ENCODE assay signal across 9 cellular contexts in the genomic region with DNA sequence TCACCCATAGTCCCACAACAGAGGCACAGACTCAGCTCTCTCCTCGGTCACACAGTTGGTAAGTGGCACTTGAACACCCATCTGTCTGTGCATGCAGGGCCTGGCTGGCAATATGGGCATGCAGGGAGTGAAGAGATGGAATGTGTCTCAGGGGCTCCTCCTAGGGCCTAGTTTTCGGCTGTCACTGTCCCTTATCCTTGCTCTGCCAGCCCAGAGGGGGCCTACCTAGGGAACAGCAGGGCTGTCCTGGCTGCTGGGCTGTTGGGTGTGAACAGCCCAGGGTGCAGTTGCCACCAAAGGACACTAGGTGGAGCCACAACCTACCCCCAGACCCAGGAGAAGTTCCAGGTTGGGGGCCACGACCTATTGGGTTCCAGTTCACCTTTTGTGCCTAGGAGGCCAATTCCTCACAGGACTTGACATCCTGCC. TPM values are rescaled to one million over a fixed set of nuclear protein-coding genes. Genes with fewer than 3 reads are reported as not detected.
DNase-seq lines count a peak whose midpoint lies in the region; ATAC-seq and TF ChIP-seq lines count a peak whose summit lies in the region.
"Not testable (repeated sequence)": the region's sequence is repeated elsewhere in the genome, so short reads cannot be mapped to it uniquely, and the experiment has no call there.
"Had no signal": no experiment of that assay in that cellular context is flagged by ENCODE, and none has a peak within 500 bp of the region (broad histone marks: within the 10 kb centered on the region; RNA-seq: fewer than 3 reads in every experiment).

No MANE protein-coding gene starts in this region.

- not testable (repeated sequence) for H3K27ac Mint-ChIP-seq in CD4-positive, alpha-beta T cell; T-helper 2 cell treated with Interferon-gamma antibody and Interleukin-4, amounts not matched to agents 5 μg/mL and 100 μg/mL, for 36 hours; stimulated activated naive B cell treated with anti-CD40 and anti-IgM and Interleukin-4, amounts not matched to agents 10 μg/mL and 1 μg/mL and 100 μg/mL, for 72 hours

- not testable (repeated sequence) for H3K4me1 ChIP-seq in lower lobe of right lung

- not testable (repeated sequence) for H3K4me3 ChIP-seq in epithelial cell of proximal tubule (ENCODE audit: low read depth, low read length); lower lobe of right lung

- not testable (repeated sequence) for H3K36me3 ChIP-seq in lower lobe of right lung

- CTCF ChIA-PET in CD4-positive, alpha-beta T cell (lab: Charles Lee), result interaction anchor here (1.1 to 1.5 kb wide), 3 partner anchors 9 to 89 kb away, joined by 3 to 4 read pairs (median 3); no protein-coding TSS in a partner anchor

- H3K4me1 Mint-ChIP-seq in CD4-positive, alpha-beta T cell (ENCODE audit: low read depth); T-helper 2 cell treated with Interferon-gamma antibody and Interleukin-4, amounts not matched to agents 5 μg/mL and 100 μg/mL, for 36 hours (ENCODE audit: low read depth); stimulated activated naive B cell treated with anti-CD40 and anti-IgM and Interleukin-4, amounts not matched to agents 10 μg/mL and 1 μg/mL and 100 μg/mL, for 72 hours: not testable (repeated sequence)

- TF ChIP-seq CTCF in CD4-positive, alpha-beta T cell (IDR thresholded peaks at IDR 0.05), result peak; percentile 61
- TF ChIP-seq CTCF in LNCAP (IDR thresholded peaks at IDR 0.05), result peak; percentile 35; the same call in 1 of the 2 replicates
- peak; percentile 6 for TF ChIP-seq CTCF in epithelial cell of proximal tubule (conservative IDR thresholded peaks at IDR 0.05; ENCODE audit: low read depth, low read length)
- TF ChIP-seq CTCF in lower lobe of right lung (IDR thresholded peaks at IDR 0.05), result peak; percentile 25

- H3K27me3 ChIP-seq in CD4-positive, alpha-beta T cell (ENCODE audit: control insufficient read depth, insufficient read depth, low read length); lower lobe of right lung (ENCODE audit: low read depth): not testable (repeated sequence)

- H3K27me3 Mint-ChIP-seq in CD4-positive, alpha-beta T cell, result peaks cover 25% of the 10 kb centered on the region
- H3K27me3 Mint-ChIP-seq in T-helper 2 cell treated with Interferon-gamma antibody and Interleukin-4, amounts not matched to agents 5 μg/mL and 100 μg/mL, for 36 hours (ENCODE audit: low read depth); stimulated activated naive B cell treated with anti-CD40 and anti-IgM and Interleukin-4, amounts not matched to agents 10 μg/mL and 1 μg/mL and 100 μg/mL, for 72 hours: not testable (repeated sequence)

- peak in 8 of 10 experiments; percentile 27 to 56 (median 44) for DNase-seq in CD4-positive, alpha-beta T cell
- peak; percentile 14 for DNase-seq in T-helper 2 cell treated with Interferon-gamma antibody and Interleukin-4, amounts not matched to agents 5 μg/mL and 100 μg/mL, for 36 hours (ENCODE audit: low spot score)
- DNase-seq in activated gamma-delta T cell treated with Interleukin-2 at 50 U/mL for 16 hours, result peak; percentile 44
- DNase-seq in epithelial cell of proximal tubule (ENCODE audit: low read depth); lower lobe of right lung: not testable (repeated sequence)
- DNase-seq in stimulated activated naive B cell treated with anti-CD40 and anti-IgM and Interleukin-4, amounts not matched to agents 10 μg/mL and 1 μg/mL and 100 μg/mL, for 72 hours, result peak; percentile 66

- intact Hi-C loops in CD4-positive, alpha-beta T cell (cut with DNase I, micrococcal nuclease); lower lobe of right lung (cut with DNase I): not testable (repeated sequence)

- H3K27ac ChIP-seq in CD4-positive, alpha-beta T cell (ENCODE audit: low read depth, low read length); lower lobe of right lung: not testable (repeated sequence)

- not testable (repeated sequence) for H3K9me3 ChIP-seq in CD4-positive, alpha-beta T cell (ENCODE audit: control insufficient read depth, low read length); lower lobe of right lung

- POLR2A ChIA-PET in CD4-positive, alpha-beta T cell (lab: Charles Lee), result not testable (repeated sequence)

- H3K9me3 Mint-ChIP-seq in CD4-positive, alpha-beta T cell; T-helper 2 cell treated with Interferon-gamma antibody and Interleukin-4, amounts not matched to agents 5 μg/mL and 100 μg/mL, for 36 hours; stimulated activated naive B cell treated with anti-CD40 and anti-IgM and Interleukin-4, amounts not matched to agents 10 μg/mL and 1 μg/mL and 100 μg/mL, for 72 hours: not testable (repeated sequence)

- peak overlapping the region; percentile 83 for H3K4me3 Mint-ChIP-seq in CD4-positive, alpha-beta T cell
- H3K4me3 Mint-ChIP-seq in T-helper 2 cell treated with Interferon-gamma antibody and Interleukin-4, amounts not matched to agents 5 μg/mL and 100 μg/mL, for 36 hours; stimulated activated naive B cell treated with anti-CD40 and anti-IgM and Interleukin-4, amounts not matched to agents 10 μg/mL and 1 μg/mL and 100 μg/mL, for 72 hours: not testable (repeated sequence)

- not testable (repeated sequence) for H3K36me3 Mint-ChIP-seq in CD4-positive, alpha-beta T cell (ENCODE audit: low read depth); T-helper 2 cell treated with Interferon-gamma antibody and Interleukin-4, amounts not matched to agents 5 μg/mL and 100 μg/mL, for 36 hours (ENCODE audit: low read depth); stimulated activated naive B cell treated with anti-CD40 and anti-IgM and Interleukin-4, amounts not matched to agents 10 μg/mL and 1 μg/mL and 100 μg/mL, for 72 hours

- ATAC-seq in CD4-positive, alpha-beta T cell (ENCODE audit: poor library complexity), result peak; percentile 91
- ATAC-seq in GM21423 (IDR thresholded peaks at IDR 0.05; ENCODE audit: unreplicated experiment), result peak; percentile 54
- ATAC-seq in lower lobe of right lung, result peak; percentile 73 to 79
- peak; percentile 86 to 87 for ATAC-seq in stimulated activated naive B cell treated with anti-CD40 and anti-IgM and Interleukin-4, amounts not matched to agents 10 μg/mL and 1 μg/mL and 100 μg/mL, for 72 hours (replicated peaks)

RNA-seq across cellular contexts. Expression of gene RNU1-4, which starts 30.6 kb away (rescaled TPM):
- total RNA-seq in CD4-positive, alpha-beta T cell, result 1,000 to 10,000 TPM; 4,982 to 5,937 TPM
- total RNA-seq in epithelial cell of proximal tubule, result under 0.01 TPM in 2 replicates
- 6,803 TPM for total RNA-seq in lower lobe of right lung
- total RNA-seq: right atrium auricular region had no signal

RNA-seq across cellular contexts. Expression of gene RNU1-3, which starts 42.9 kb away (rescaled TPM):
- total RNA-seq in CD4-positive, alpha-beta T cell, result 1,000 to 10,000 TPM; 4,982 to 5,937 TPM
- total RNA-seq in epithelial cell of proximal tubule (under 0.01 TPM in 2 replicates), lower lobe of right lung (6,803 TPM)
- total RNA-seq: right atrium auricular region had no signal

Comparison
In these comparisons a context has a peak if more than half of its experiments do, and no peak if none do; other contexts are left out.
1. CTCF ChIP-seq: peak in every context shown above with its lines; median percentile 61 in CD4-positive, alpha-beta T cell; 35 in LNCAP; 25 in lower lobe of right lung; 6 in epithelial cell of proximal tubule.
2. RNA of gene RNU1-4, which starts 30.6 kb away (total RNA-seq): 6,803 TPM in lower lobe of right lung (single experiment) and 4,982 to 5,937 TPM in CD4-positive, alpha-beta T cell; under 0.01 TPM in epithelial cell of proximal tubule; every median in the first group is over 1,000 times any median in the second.
3. RNA of gene RNU1-3, which starts 42.9 kb away (total RNA-seq): 6,803 TPM in lower lobe of right lung (single experiment) and 4,982 to 5,937 TPM in CD4-positive, alpha-beta T cell; under 0.01 TPM in epithelial cell of proximal tubule; every median in the first group is over 1,000 times any median in the second.
4. Peak in every context shown above with its lines, with median percentiles within 50 percentile points of each other: ATAC-seq.